In the genomic region with DNA sequence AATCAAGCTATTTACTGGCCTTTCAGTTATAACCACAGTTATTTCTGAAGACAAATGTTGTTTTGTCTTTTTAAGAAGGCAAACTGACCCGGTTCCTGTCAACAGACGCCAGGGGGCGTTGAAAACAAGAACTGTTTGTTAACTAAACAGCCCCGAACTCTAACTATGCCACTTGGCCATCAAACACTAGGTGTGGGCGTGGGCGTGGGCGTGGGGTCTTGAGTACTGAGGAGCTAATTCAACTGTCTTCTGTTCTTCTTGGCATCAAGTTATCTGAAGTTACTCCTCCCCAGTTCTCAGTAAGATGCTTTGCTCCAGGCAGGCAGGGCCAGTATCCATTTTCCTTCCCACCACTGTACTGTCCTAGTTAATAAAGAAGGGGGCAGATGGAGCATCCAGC, we compare ENCODE assay signal across 1 cellular context.
TF ChIP-seq lines count a peak whose summit lies in the region.

No MANE protein-coding gene starts in this region.

TF ChIP-seq in K562, 482 proteins besides CTCF, POLR2A, EP300 and RAD21 (continued from another document):
- TF ChIP-seq JUND (IDR thresholded peaks at IDR 0.05; ENCODE audit: borderline replicate concordance, low read depth, low read length) (0 out of 2 replicates have a peak, but pooled peaks have one; percentile 19), JUND (tag; IDR thresholded peaks at IDR 0.05; ENCODE audit: borderline replicate concordance, low read depth, low read length) (no peak), FOXK2 (conservative IDR thresholded peaks at IDR 0.05 in 1 of 2, IDR thresholded peaks at IDR 0.05 in 1 of 2; ENCODE audit: low read depth in 2 of 2) (peak in 1 of 2 experiments; percentile 57; a peak in 1 of 4 replicates), EGR1 (conservative IDR thresholded peaks at IDR 0.05) (peak; percentile 93), ZBTB11 (CRISPR knock-in tag; IDR thresholded peaks at IDR 0.05) (peak in 1 of 3 experiments; percentile 7; a peak in 1 of 6 replicates), CTCFL (IDR thresholded peaks at IDR 0.05; ENCODE audit: borderline replicate concordance, insufficient read depth, low read depth, low read length, poor library complexity, severe bottlenecking) (peak; percentile 84), RCOR1 (IDR thresholded peaks at IDR 0.05; ENCODE audit: borderline replicate concordance in 1 of 2, low read depth in 2 of 2, low read length in 2 of 2) (peak in 1 of 2 experiments; percentile 17; a peak in 1 of 4 replicates)
TF ChIP-seq in K562: peak in this region for 9.
